28 cellular contexts compared by ENCODE assay signal in genomic region chr13:107843281-107843680, GRCh38.
"Had no signal": no experiment of that assay in that cellular context is flagged by ENCODE, and none has a peak within 500 bp of the region (broad histone marks: within the 10 kb centered on the region; RNA-seq: fewer than 3 reads in every experiment).

No MANE protein-coding gene starts in this region.

- ATAC-seq: foreskin keratinocyte; heart right ventricle; left lobe of liver; naive thymus-derived CD4-positive, alpha-beta T cell; sciatic nerve; stimulated activated effector memory CD8-positive, alpha-beta T cell treated with anti-CD3 and anti-CD28 coated beads, Interleukin-12 subunit alpha, Interleukin-12 subunit beta, amount 100 ng/mL, for 72 hours had no signal

- H3K9me3 Mint-ChIP-seq: memory B cell, nephron, neural progenitor cell had no signal

- H3K9ac ChIP-seq: neural progenitor cell, parathyroid adenoma had no signal

- DNase-seq: effector memory CD4-positive, alpha-beta T cell; glutamatergic neuron; heart right ventricle; hypothalamus; kidney; midbrain; naive thymus-derived CD4-positive, alpha-beta T cell; stimulated activated CD4-positive, alpha-beta T cell treated with anti-CD3 and anti-CD28 coated beads, Interleukin-12 subunit alpha, Interleukin-12 subunit beta, amount 100 ng/mL, for 4 hours; stimulated activated CD4-positive, alpha-beta T cell treated with anti-CD3 and anti-CD28 coated beads, Interleukin-1b, Interleukin-23, amount 100 ng/mL, for 48 hours; stimulated activated CD4-positive, alpha-beta T cell treated with anti-CD3 and anti-CD28 coated beads, Interleukin-4, amount 100 ng/mL, for 24 hours; stimulated activated naive CD4-positive, alpha-beta T cell treated with Interleukin-2 at 50 U/mL for 16 hours; stomach; thyroid gland had no signal

- H3K27ac Mint-ChIP-seq: memory B cell; naive thymus-derived CD4-positive, alpha-beta T cell; nephron; stimulated activated effector memory CD8-positive, alpha-beta T cell treated with anti-CD3 and anti-CD28 coated beads, Interleukin-12 subunit alpha, Interleukin-12 subunit beta, amount 100 ng/mL, for 72 hours had no signal

- H3K36me3 Mint-ChIP-seq: memory B cell; naive thymus-derived CD4-positive, alpha-beta T cell; neural progenitor cell; stimulated activated effector memory CD8-positive, alpha-beta T cell treated with anti-CD3 and anti-CD28 coated beads, Interleukin-12 subunit alpha, Interleukin-12 subunit beta, amount 100 ng/mL, for 72 hours had no signal

- H3K9me3 ChIP-seq: esophagus muscularis mucosa, heart right ventricle, prostate gland, right atrium auricular region, stomach, thyroid gland, vagina had no signal

- H3K27me3 ChIP-seq: esophagus muscularis mucosa, foreskin keratinocyte, neural progenitor cell, right atrium auricular region, stomach, thyroid gland, vagina had no signal

- H3K4me3 ChIP-seq: coronary artery, esophagus muscularis mucosa, heart right ventricle, lung, neural progenitor cell, prostate gland, right atrium auricular region, smooth muscle cell, stomach, thyroid gland, vagina had no signal

- H3K36me3 ChIP-seq: esophagus muscularis mucosa, heart right ventricle, neural progenitor cell, prostate gland, right atrium auricular region, stomach, thyroid gland, vagina had no signal

- H3K4me3 Mint-ChIP-seq: memory B cell; naive thymus-derived CD4-positive, alpha-beta T cell; nephron; neural progenitor cell; stimulated activated effector memory CD8-positive, alpha-beta T cell treated with anti-CD3 and anti-CD28 coated beads, Interleukin-12 subunit alpha, Interleukin-12 subunit beta, amount 100 ng/mL, for 72 hours had no signal

- H3K4me1 Mint-ChIP-seq: memory B cell; naive thymus-derived CD4-positive, alpha-beta T cell; stimulated activated effector memory CD8-positive, alpha-beta T cell treated with anti-CD3 and anti-CD28 coated beads, Interleukin-12 subunit alpha, Interleukin-12 subunit beta, amount 100 ng/mL, for 72 hours had no signal

- H3K27ac ChIP-seq: coronary artery, esophagus muscularis mucosa, foreskin keratinocyte, heart right ventricle, neural progenitor cell, parathyroid adenoma, prostate gland, right atrium auricular region, stomach, thyroid gland, vagina had no signal

- H3K27me3 Mint-ChIP-seq: memory B cell; naive thymus-derived CD4-positive, alpha-beta T cell had no signal

- H3K4me1 ChIP-seq: esophagus muscularis mucosa, foreskin keratinocyte, heart right ventricle, parathyroid adenoma, prostate gland, right atrium auricular region, stomach, thyroid gland, vagina had no signal
